ENCODE assay signal across 1 cellular context in genomic region chr17:44222112-44222869, GRCh38.
A peak's percentile ranks its signal among the peaks of the same experiment; 100 is the strongest.
TF ChIP-seq lines count a peak whose summit lies in the region.

No MANE protein-coding gene starts in this region.

TF ChIP-seq in HepG2, 621 proteins besides CTCF, POLR2A, EP300 and RAD21 (continued from another document and continues in another):
- TF ChIP-seq EEA1 (CRISPR knock-in tag; IDR thresholded peaks at IDR 0.05; ENCODE audit: borderline replicate concordance) (peak; percentile 66; the same call in 1 of the 2 replicates), RBFOX2 (IDR thresholded peaks at IDR 0.05; ENCODE audit: low read depth, low read length) (peak; percentile 65), TFE3 (CRISPR knock-in tag; IDR thresholded peaks at IDR 0.05) (no peak), KDM5B (CRISPR knock-in tag; IDR thresholded peaks at IDR 0.05; ENCODE audit: borderline replicate concordance) (peak; percentile 51), HBP1 (CRISPR knock-in tag; IDR thresholded peaks at IDR 0.05; ENCODE audit: low read depth) (no peak), SOX13 (IDR thresholded peaks at IDR 0.05) (no peak), SOX13 (CRISPR knock-in tag; conservative IDR thresholded peaks at IDR 0.05 in 1 of 2, IDR thresholded peaks at IDR 0.05 in 1 of 2) (no peak), DDIT3 (CRISPR knock-in tag; IDR thresholded peaks at IDR 0.05) (no peak), MATR3 (CRISPR knock-in tag; IDR thresholded peaks at IDR 0.05) (no peak), E2F2 (CRISPR knock-in tag; IDR thresholded peaks at IDR 0.05; ENCODE audit: borderline replicate concordance) (no peak), ZNF326 (CRISPR knock-in tag; IDR thresholded peaks at IDR 0.05; ENCODE audit: borderline replicate concordance) (no peak), RFX3 (CRISPR knock-in tag; IDR thresholded peaks at IDR 0.05) (no peak), MLXIP (CRISPR knock-in tag; IDR thresholded peaks at IDR 0.05; ENCODE audit: borderline replicate concordance) (no peak), ZNF616 (CRISPR knock-in tag; IDR thresholded peaks at IDR 0.05; ENCODE audit: low read depth) (no peak), ZNF180 (CRISPR knock-in tag; IDR thresholded peaks at IDR 0.05; ENCODE audit: borderline replicate concordance, low read depth) (0 out of 2 replicates have a peak, but pooled peaks have one; percentile 33), ZNF780A (CRISPR knock-in tag; IDR thresholded peaks at IDR 0.05) (no peak), ATAD3A (CRISPR knock-in tag; IDR thresholded peaks at IDR 0.05) (no peak), NR2C2 (CRISPR knock-in tag; IDR thresholded peaks at IDR 0.05; ENCODE audit: borderline replicate concordance) (no peak), ZKSCAN5 (CRISPR knock-in tag; IDR thresholded peaks at IDR 0.05) (no peak), TRIM24 (CRISPR knock-in tag; IDR thresholded peaks at IDR 0.05) (no peak), ZNF589 (CRISPR knock-in tag; conservative IDR thresholded peaks at IDR 0.05) (no peak), ZNF501 (CRISPR knock-in tag; IDR thresholded peaks at IDR 0.05) (peak; percentile 65; the same call in 1 of the 2 replicates), ATM (IDR thresholded peaks at IDR 0.05; ENCODE audit: borderline replicate concordance) (no peak), ZNF841 (CRISPR knock-in tag; IDR thresholded peaks at IDR 0.05; ENCODE audit: borderline replicate concordance) (no peak), MAX (IDR thresholded peaks at IDR 0.05) (no peak; the same call in 1 of the 2 replicates), ZNF367 (CRISPR knock-in tag; IDR thresholded peaks at IDR 0.05; ENCODE audit: borderline replicate concordance) (no peak), KIAA2018 (CRISPR knock-in tag; IDR thresholded peaks at IDR 0.05; ENCODE audit: borderline replicate concordance) (no peak), STAT6 (CRISPR knock-in tag; IDR thresholded peaks at IDR 0.05; ENCODE audit: borderline replicate concordance) (no peak), SRY (CRISPR knock-in tag; IDR thresholded peaks at IDR 0.05) (no peak), ZMYM4 (CRISPR knock-in tag; IDR thresholded peaks at IDR 0.05) (0 out of 2 replicates have a peak, but pooled peaks have one; percentile 32), HNRNPLL (IDR thresholded peaks at IDR 0.05; ENCODE audit: low read depth, low read length, poor library complexity, severe bottlenecking) (peak; percentile 76), HNF1A (IDR thresholded peaks at IDR 0.05; ENCODE audit: low read depth) (no peak), HNF1A (CRISPR knock-in tag; IDR thresholded peaks at IDR 0.05; ENCODE audit: borderline replicate concordance) (no peak)
